1 cellular context compared by ENCODE assay signal in the genomic region with DNA sequence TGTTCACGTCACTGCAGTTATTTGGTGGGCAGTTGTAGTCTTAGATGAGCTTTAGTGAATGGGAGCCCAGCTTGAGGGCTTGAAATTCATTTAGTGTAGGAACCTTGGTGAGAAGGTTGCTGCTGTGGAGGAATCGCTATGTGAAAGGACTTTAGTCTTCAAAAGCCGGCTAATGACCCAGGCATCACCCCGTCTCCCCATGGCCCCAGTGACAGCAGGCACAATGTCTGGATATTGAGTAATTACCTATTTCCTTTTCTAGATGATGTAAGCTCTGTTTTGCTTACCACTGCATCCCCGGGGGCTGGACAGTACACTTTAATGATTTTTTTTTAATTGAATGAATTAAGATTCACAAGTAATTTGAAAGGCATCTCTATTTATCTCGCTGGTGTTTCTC.
TF ChIP-seq lines count a peak whose summit lies in the region.

No MANE protein-coding gene starts in this region.

TF ChIP-seq in IMR-90, 13 proteins besides CTCF, POLR2A, EP300 and RAD21:
- no peak for TF ChIP-seq MXI1 (IDR thresholded peaks at IDR 0.05; ENCODE audit: borderline replicate concordance, low read depth, low read length)
- TF ChIP-seq FOS (IDR thresholded peaks at IDR 0.05; ENCODE audit: low read depth, low read length), result no peak
- no peak for TF ChIP-seq SMC3 (IDR thresholded peaks at IDR 0.05; ENCODE audit: low read depth, low read length)
- no peak for TF ChIP-seq BHLHE40 (IDR thresholded peaks at IDR 0.05; ENCODE audit: low read depth, low read length)
- TF ChIP-seq CHD1 (IDR thresholded peaks at IDR 0.05; ENCODE audit: low read depth, low read length), result no peak
- TF ChIP-seq RCOR1 (IDR thresholded peaks at IDR 0.05; ENCODE audit: insufficient replicate concordance, low read length), result no peak
- TF ChIP-seq ELK1 (IDR thresholded peaks at IDR 0.05; ENCODE audit: borderline replicate concordance, low read depth, low read length), result no peak
- no peak for TF ChIP-seq NFE2L2 (IDR thresholded peaks at IDR 0.05; ENCODE audit: low read depth, low read length)
- TF ChIP-seq RFX5 (IDR thresholded peaks at IDR 0.05; ENCODE audit: low read depth, low read length), result no peak
- TF ChIP-seq, protein P1, sequence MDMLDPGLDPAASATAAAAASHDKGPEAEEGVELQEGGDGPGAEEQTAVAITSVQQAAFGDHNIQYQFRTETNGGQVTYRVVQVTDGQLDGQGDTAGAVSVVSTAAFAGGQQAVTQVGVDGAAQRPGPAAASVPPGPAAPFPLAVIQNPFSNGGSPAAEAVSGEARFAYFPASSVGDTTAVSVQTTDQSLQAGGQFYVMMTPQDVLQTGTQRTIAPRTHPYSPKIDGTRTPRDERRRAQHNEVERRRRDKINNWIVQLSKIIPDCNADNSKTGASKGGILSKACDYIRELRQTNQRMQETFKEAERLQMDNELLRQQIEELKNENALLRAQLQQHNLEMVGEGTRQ (IDR thresholded peaks at IDR 0.05; ENCODE audit: low read depth, low read length), result no peak
- TF ChIP-seq MAFK (IDR thresholded peaks at IDR 0.05; ENCODE audit: low read depth, low read length), result no peak
- TF ChIP-seq CEBPB (IDR thresholded peaks at IDR 0.05; ENCODE audit: low read depth, low read length), result no peak
- TF ChIP-seq MAZ (IDR thresholded peaks at IDR 0.05; ENCODE audit: borderline replicate concordance, low read depth, low read length), result no peak
